Comparison of ENCODE assay signal across 27 cellular contexts in genomic region chr3:39494781-39495180, GRCh38. TPM values are rescaled to one million over a fixed set of nuclear protein-coding genes. Genes with fewer than 3 reads are reported as not detected.
"Had no signal": no experiment of that assay in that cellular context is flagged by ENCODE, and none has a peak within 500 bp of the region (broad histone marks: within the 10 kb centered on the region; RNA-seq: fewer than 3 reads in every experiment).

No MANE protein-coding gene starts in this region.

- DNase-seq: KBM-7; MG63; NCI-H1092; NCI-H1105 treated with DMSO at 0.1 percent for 48 hours; NCI-H1417 treated with DMSO at 0.1 percent for 48 hours; NCI-H146; NCI-H1694 treated with DMSO at 0.1 percent for 48 hours; NCI-H1930; NCI-H2081; NCI-H2107; NCI-H2227 treated with DMSO at 0.1 percent for 48 hours; NCI-H524; NCI-H69; NCI-H774; NK-92 treated with Interleukin-12 subunit alpha and Interleukin-12 subunit beta, amount 100 ng/mL, for 24 hours; PC-3; SHP77 treated with DMSO at 0.1 percent for 48 hours; SJCRH30 had no signal

- H3K27me3 ChIP-seq: MG63, SJCRH30 had no signal

- H3K36me3 ChIP-seq: MG63, SJCRH30 had no signal

- H3K4me1 Mint-ChIP-seq: IgD-negative memory B cell had no signal

- H3K9me3 Mint-ChIP-seq: IgD-negative memory B cell had no signal

- ATAC-seq: Panc1, PC-3, Right ventricle myocardium inferior, SK-N-SH treated with all-trans-retinoic acid at 6 μM for 48 hours had no signal

- H3K9me3 ChIP-seq: MG63, SJCRH30 had no signal

- H3K4me3 Mint-ChIP-seq: IgD-negative memory B cell had no signal

- H3K27ac Mint-ChIP-seq: IgD-negative memory B cell had no signal

- H3K27ac ChIP-seq: SJCRH30 had no signal

- H3K4me3 ChIP-seq: MG63, SJCRH30 had no signal

RNA-seq across cellular contexts. Expression of gene MOBP, which starts 27.3 kb away (rescaled TPM):
- total RNA-seq: HT1080, LHCN-M2, NCI-H460, OCI-LY7, PC-3, Right ventricle myocardium inferior, RPMI7951 had no signal
- polyA plus RNA-seq: IgD-negative memory B cell had no signal
